ENCODE assay signal across 10 cellular contexts in genomic region chr17:83110755-83111154, GRCh38. TPM values are rescaled to one million over a fixed set of nuclear protein-coding genes. Genes with fewer than 3 reads are reported as not detected.
A peak's percentile ranks its signal among the peaks of the same experiment; 100 is the strongest.
DNase-seq lines count a peak whose midpoint lies in the region; ATAC-seq and TF ChIP-seq lines count a peak whose summit lies in the region.
"Had no signal": no experiment of that assay in that cellular context is flagged by ENCODE, and none has a peak within 500 bp of the region (broad histone marks: within the 10 kb centered on the region; RNA-seq: fewer than 3 reads in every experiment).

No MANE protein-coding gene starts in this region.

- ATAC-seq in RWPE2 (ENCODE audit: low read depth) (no peak), psoas muscle (peak in 1 of 4 donors; percentile 19), HG02763 (IDR thresholded peaks at IDR 0.05; ENCODE audit: unreplicated experiment) (no peak)

- H3K27ac ChIP-seq in RWPE2 (ENCODE audit: poor library complexity, severe bottlenecking) (peak overlapping the region; percentile 88), psoas muscle (no peak overlapping the region), Peyer's patch (peak overlapping the region in 2 of 4 donors; percentile 3 to 51)

- intact Hi-C loops in psoas muscle (cut with DNase I) = no loop called here

- H3K4me1 ChIP-seq in RWPE2 (ENCODE audit: insufficient read depth, poor library complexity, severe bottlenecking) (peaks cover 17% of the 10 kb centered on the region), psoas muscle (peaks cover 4% of the 10 kb centered on the region), Peyer's patch (peaks cover 0 to 12% (median 0%) of the 10 kb centered on the region in 4 donors)

- TF ChIP-seq CTCF in RWPE2 (IDR thresholded peaks at IDR 0.05; ENCODE audit: poor library complexity, severe bottlenecking) = no peak
- no peak for TF ChIP-seq CTCF in fibroblast of villous mesenchyme (IDR thresholded peaks at IDR 0.05; ENCODE audit: insufficient read depth, low read depth, low read length)
- no peak for TF ChIP-seq CTCF in psoas muscle (IDR thresholded peaks at IDR 0.05)
- TF ChIP-seq CTCF in Peyer's patch (IDR thresholded peaks at IDR 0.05) = no peak

- H3K27me3 ChIP-seq in RWPE2 (ENCODE audit: insufficient read depth, poor library complexity, severe bottlenecking) (no peaks in the 10 kb centered on the region), psoas muscle (ENCODE audit: insufficient read depth in 3 of 3, low read length in 2 of 3) (peaks cover 0 to 63% (median 5%) of the 10 kb centered on the region in 3 donors), Peyer's patch (no peaks in the 10 kb centered on the region)

- H3K36me3 ChIP-seq in RWPE2 (ENCODE audit: low read depth) = no peaks in the 10 kb centered on the region
- no peaks in the 10 kb centered on the region for H3K36me3 ChIP-seq in psoas muscle (ENCODE audit: insufficient read depth in 1 of 2, low read depth in 1 of 2)
- H3K36me3 ChIP-seq in Peyer's patch = no peaks in the 10 kb centered on the region

- 14 to 21% (median 17%) methylated on average over 16 of the region's 16 CpGs for WGBS in psoas muscle, 3 donors

- no peak for TF ChIP-seq POLR2A in Peyer's patch (IDR thresholded peaks at IDR 0.05)

- DNase-seq in AG08396 (ENCODE audit: low spot score) (peak; percentile 48), RWPE2 (ENCODE audit: low spot score) (no peak), fibroblast of villous mesenchyme (ENCODE audit: low read depth) (no peak), psoas muscle (no peak), AML-193 (lab: John Stamatoyannopoulos, UW) (no peak), Peyer's patch (no peak), NCI-H146 (lab: John Stamatoyannopoulos, UW) (no peak)
- DNase-seq: cortex of kidney, T1000 had no signal

- no peaks in the 10 kb centered on the region for H3K9me3 ChIP-seq in RWPE2 (ENCODE audit: severe bottlenecking)
- no peaks in the 10 kb centered on the region for H3K9me3 ChIP-seq in psoas muscle
- H3K9me3 ChIP-seq in Peyer's patch = no peaks in the 10 kb centered on the region

- H3K4me3 ChIP-seq in RWPE2 (ENCODE audit: severe bottlenecking) (no peak overlapping the region), fibroblast of villous mesenchyme (ENCODE audit: low read depth, low read length) (peak overlapping the region; percentile 9), psoas muscle (peak overlapping the region; percentile 29), Peyer's patch (peak overlapping the region in 1 of 4 donors; percentile 18)

RNA-seq across cellular contexts. Expression of gene METRNL, which starts 31.3 kb away (rescaled TPM):
- total RNA-seq in fibroblast of villous mesenchyme = 47.1 and 59.9 TPM in 2 replicates
- 10 to 100 TPM in 3 of 4 donors, 1 to 10 TPM in 1; 9.3 to 24.0 (median 11.1) TPM for total RNA-seq in psoas muscle
- polyA plus RNA-seq in psoas muscle = 10 to 100 TPM in 2 of 3 donors, 1 to 10 TPM in 1; 6.7 to 81.7 (median 12.3) TPM
- 100 to 1,000 TPM in 3 of 4 donors, 10 to 100 TPM in 1; 73.4 to 170 (median 117) TPM for total RNA-seq in Peyer's patch
